In genomic region chr2:47785986-47786385, GRCh38 we compare ENCODE assay signal across 11 cellular contexts. TPM values are rescaled to one million over a fixed set of nuclear protein-coding genes. Genes with fewer than 3 reads are reported as not detected.
DNase-seq lines count a peak whose midpoint lies in the region; ATAC-seq, FAIRE-seq and TF ChIP-seq lines count a peak whose summit lies in the region.
"Had no signal": no experiment of that assay in that cellular context is flagged by ENCODE, and none has a peak within 500 bp of the region (broad histone marks: within the 10 kb centered on the region; RNA-seq: fewer than 3 reads in every experiment).

No MANE protein-coding gene starts in this region.

- H3K4me1 Mint-ChIP-seq in astrocyte (ENCODE audit: low read depth, unreplicated experiment): peaks cover 9% of the 10 kb centered on the region

- H3K27me3 Mint-ChIP-seq in astrocyte (ENCODE audit: low read depth, unreplicated experiment): no peaks in the 10 kb centered on the region

- peaks cover 43% of the 10 kb centered on the region for H4K20me1 ChIP-seq in astrocyte (ENCODE audit: insufficient read depth, low read length)

- H3K4me1 ChIP-seq in astrocyte (ENCODE audit: insufficient read depth, low read length): peaks cover 8% of the 10 kb centered on the region

- no peak overlapping the region for H3K27ac Mint-ChIP-seq in astrocyte (ENCODE audit: unreplicated experiment)

- ATAC-seq in left lobe of liver: no peak
- ATAC-seq in HG02970 (IDR thresholded peaks at IDR 0.05; ENCODE audit: low FRiP score, unreplicated experiment): no peak
- ATAC-seq: Right ventricle myocardium inferior had no signal

- H2AFZ ChIP-seq in astrocyte (ENCODE audit: low read depth, low read length): no peak overlapping the region

- H3K79me2 ChIP-seq in astrocyte (ENCODE audit: insufficient read depth, low read length): peaks cover 69% of the 10 kb centered on the region

- H3K36me3 ChIP-seq in astrocyte (ENCODE audit: insufficient read depth, low read length): no peaks in the 10 kb centered on the region
- H3K36me3 ChIP-seq: thoracic aorta had no signal

- H3K27me3 ChIP-seq in astrocyte (ENCODE audit: insufficient read depth, low read length): no peaks in the 10 kb centered on the region

- no peak overlapping the region for H3K27ac ChIP-seq in astrocyte (ENCODE audit: low read depth, low read length)
- H3K27ac ChIP-seq: thoracic aorta had no signal

- no peaks in the 10 kb centered on the region for H3K9me3 ChIP-seq in astrocyte (ENCODE audit: insufficient read depth, low read depth, low read length)
- H3K9me3 ChIP-seq: thoracic aorta had no signal

- peak; percentile 45 for DNase-seq in activated CD8-positive, alpha-beta memory T cell treated with anti-CD3 and anti-CD28 coated beads for 24 hours
- DNase-seq in activated CD8-positive, alpha-beta memory T cell treated with anti-CD3 and anti-CD28 coated beads, Interleukin-2, amount 50 U/mL, for 48 hours: no peak
- DNase-seq in NCI-H82 treated with DMSO at 0.1 percent for 48 hours (lab: John Stamatoyannopoulos, UW; ENCODE audit: unreplicated experiment) (peak; percentile 73), astrocyte (ENCODE audit: low read depth) (no peak), putamen (ENCODE audit: low spot score) (peak; percentile 18), hepatic stellate cell (ENCODE audit: low spot score) (no peak), left lobe of liver (ENCODE audit: low spot score) (no peak)
- DNase-seq: mesenchymal stem cell had no signal

- H3K9me3 Mint-ChIP-seq in astrocyte (ENCODE audit: unreplicated experiment): no peaks in the 10 kb centered on the region

- no peaks in the 10 kb centered on the region for H3K36me3 Mint-ChIP-seq in astrocyte (ENCODE audit: low read depth, unreplicated experiment)

- no peak overlapping the region for H3K9ac ChIP-seq in astrocyte (ENCODE audit: low read length)

- peak overlapping the region; percentile 88 for H3K4me3 Mint-ChIP-seq in astrocyte (ENCODE audit: unreplicated experiment)

- peak overlapping the region; percentile 46 for H3K4me2 ChIP-seq in astrocyte (ENCODE audit: low read length)

- no peak for FAIRE-seq in astrocyte (lab: Jason Lieb, UNC)

- TF ChIP-seq CTCF in astrocyte (IDR thresholded peaks at IDR 0.05; ENCODE audit: insufficient read depth, low read depth, low read length): no peak

- H3K4me3 ChIP-seq in astrocyte (ENCODE audit: insufficient read depth, low read depth, low read length): no peak overlapping the region
- H3K4me3 ChIP-seq: thoracic aorta had no signal

RNA-seq across cellular contexts. Expression of gene MSH6, which starts 3.0 kb away (rescaled TPM):
- total RNA-seq in astrocyte (53.8 and 55.0 TPM in 2 replicates), left lobe of liver (19.3 TPM)

Comparison
In these comparisons a context has a peak if more than half of its experiments do, and no peak if none do; other contexts are left out.
1. DNase-seq: peak in activated CD8-positive, alpha-beta memory T cell treated with anti-CD3 and anti-CD28 coated beads for 24 hours (single experiment), NCI-H82 treated with DMSO at 0.1 percent for 48 hours (single experiment) and putamen (single experiment); none in activated CD8-positive, alpha-beta memory T cell treated with anti-CD3 and anti-CD28 coated beads, Interleukin-2, amount 50 U/mL, for 48 hours (single experiment), astrocyte (single experiment), hepatic stellate cell (single experiment) and left lobe of liver (single experiment).